8 cellular contexts compared by ENCODE assay signal in the genomic region with DNA sequence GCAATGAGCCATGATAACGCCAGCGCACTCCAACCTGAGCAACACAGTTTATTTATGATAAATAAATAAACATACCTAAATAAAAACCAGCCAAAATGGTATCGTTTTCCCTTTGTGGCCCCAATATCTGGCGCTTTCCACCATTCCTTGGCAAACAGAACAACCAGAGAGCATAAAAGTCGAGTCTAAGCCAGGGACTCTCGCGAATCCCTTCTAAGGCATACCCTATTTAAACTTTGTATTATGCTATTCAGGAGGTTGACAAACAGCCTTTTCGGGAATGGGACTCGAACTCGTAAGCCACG. TPM values are rescaled to one million over a fixed set of nuclear protein-coding genes. Genes with fewer than 3 reads are reported as not detected.
A peak's percentile ranks its signal among the peaks of the same experiment; 100 is the strongest.
DNase-seq lines count a peak whose midpoint lies in the region; ATAC-seq and TF ChIP-seq lines count a peak whose summit lies in the region.

No MANE protein-coding gene starts in this region.

- peaks cover 30% of the 10 kb centered on the region for H3K4me1 ChIP-seq in adipocyte (ENCODE audit: control insufficient read depth, insufficient read depth, low read length)
- peaks cover 20% of the 10 kb centered on the region for H3K4me1 ChIP-seq in testis

- no peaks in the 10 kb centered on the region for H3K27me3 Mint-ChIP-seq in activated CD4-positive, alpha-beta T cell treated with anti-CD3 and anti-CD28 coated beads, Interleukin-2, amount 10 ng/mL, durations not matched to agents 7 days and 5 days

- H3K4me3 ChIP-seq in adipocyte (ENCODE audit: low read length) (peak overlapping the region; percentile 91), testis (peak overlapping the region; percentile 93 to 95)

- H3K27ac ChIP-seq in layer of hippocampus (ENCODE audit: low read depth, low read length): peak overlapping the region; percentile 98
- H3K27ac ChIP-seq in testis: peak overlapping the region; percentile 100

- WGBS in testis, 2 donors: 14 to 18% methylated on average over 11 of the region's 11 CpGs

- H3K9ac ChIP-seq in adipocyte (ENCODE audit: low read length): peak overlapping the region; percentile 99

- ATAC-seq in sciatic nerve: no peak

- TF ChIP-seq POLR2A in testis (IDR thresholded peaks at IDR 0.05): no peak

- peaks cover 37% of the 10 kb centered on the region for H3K4me1 Mint-ChIP-seq in activated CD4-positive, alpha-beta T cell treated with anti-CD3 and anti-CD28 coated beads, Interleukin-2, amount 10 ng/mL, durations not matched to agents 7 days and 5 days

- H3K9me3 Mint-ChIP-seq in activated CD4-positive, alpha-beta T cell treated with anti-CD3 and anti-CD28 coated beads, Interleukin-2, amount 10 ng/mL, durations not matched to agents 7 days and 5 days: no peaks in the 10 kb centered on the region

- no peak for TF ChIP-seq CTCF in testis (IDR thresholded peaks at IDR 0.05)

- peaks cover 14% of the 10 kb centered on the region for H3K36me3 Mint-ChIP-seq in activated CD4-positive, alpha-beta T cell treated with anti-CD3 and anti-CD28 coated beads, Interleukin-2, amount 10 ng/mL, durations not matched to agents 7 days and 5 days (ENCODE audit: low read depth)

- peak overlapping the region; percentile 99 for H3K27ac Mint-ChIP-seq in activated CD4-positive, alpha-beta T cell treated with anti-CD3 and anti-CD28 coated beads, Interleukin-2, amount 10 ng/mL, durations not matched to agents 7 days and 5 days

- CTCF ChIA-PET in activated CD4-positive, alpha-beta T cell treated with anti-CD3 and anti-CD28 coated beads, Interleukin-2, amount 10 ng/mL, durations not matched to agents 7 days and 5 days (lab: Charles Lee): interaction anchor here (1.1 to 2.1 kb wide), 7 partner anchors 10 to 98 kb away, joined by 3 to 6 read pairs (median 4); no protein-coding TSS in a partner anchor

- POLR2A ChIA-PET in activated CD4-positive, alpha-beta T cell treated with anti-CD3 and anti-CD28 coated beads, Interleukin-2, amount 10 ng/mL, durations not matched to agents 7 days and 5 days (lab: Charles Lee): interaction anchor here (0.5 to 1.5 kb wide), 6 partner anchors 48 to 828 kb away, joined by 3 to 10 read pairs (median 3); a partner anchor contains a TSS

- peak overlapping the region; percentile 98 for H3K4me3 Mint-ChIP-seq in activated CD4-positive, alpha-beta T cell treated with anti-CD3 and anti-CD28 coated beads, Interleukin-2, amount 10 ng/mL, durations not matched to agents 7 days and 5 days

- no peaks in the 10 kb centered on the region for H3K27me3 ChIP-seq in adipocyte (replicated peaks; ENCODE audit: control insufficient read depth, insufficient read depth, low read length)
- no peaks in the 10 kb centered on the region for H3K27me3 ChIP-seq in layer of hippocampus (ENCODE audit: control insufficient read depth, insufficient read depth, low read length)
- no peaks in the 10 kb centered on the region for H3K27me3 ChIP-seq in testis

- DNase-seq in activated CD4-positive, alpha-beta T cell treated with anti-CD3 and anti-CD28 coated beads, Interleukin-2, amount 10 ng/mL, durations not matched to agents 7 days and 5 days: no peak
- no peak for DNase-seq in activated CD4-positive, alpha-beta T cell treated with anti-CD3 and anti-CD28 coated beads, Interleukin-2, amount 50 U/mL, for 48 hours
- DNase-seq in adipocyte (ENCODE audit: low read depth): no peak
- DNase-seq in testis: no peak
- no peak for DNase-seq in central memory CD4-positive, alpha-beta T cell
- DNase-seq in stimulated activated CD4-positive, alpha-beta T cell treated with anti-CD3 and anti-CD28 coated beads, Interleukin-2, amount 100 ng/mL, for 24 hours: no peak
- no peak for DNase-seq in sciatic nerve (ENCODE audit: low spot score)

- intact Hi-C loops in testis (cut with DNase I; ENCODE audit: low total_unique reads) (no loop called here), sciatic nerve (cut with DNase I) (loop anchor here (5.0 kb wide), 1 partner anchor 49 kb away; a partner anchor contains a TSS)

- no peaks in the 10 kb centered on the region for H3K9me3 ChIP-seq in adipocyte (ENCODE audit: control insufficient read depth, low read length)
- no peaks in the 10 kb centered on the region for H3K9me3 ChIP-seq in testis

- no peaks in the 10 kb centered on the region for H3K36me3 ChIP-seq in adipocyte (ENCODE audit: control insufficient read depth, insufficient read depth, low read length, severe bottlenecking)
- no peaks in the 10 kb centered on the region for H3K36me3 ChIP-seq in testis (ENCODE audit: low read depth, missing control alignments)

RNA-seq across cellular contexts. Expression of a gene that starts 0.4 kb away (rescaled TPM):
- 100 to 1,000 TPM; 168 to 222 TPM for total RNA-seq in activated CD4-positive, alpha-beta T cell treated with anti-CD3 and anti-CD28 coated beads, Interleukin-2, amount 10 ng/mL, durations not matched to agents 7 days and 5 days
- 100 to 1,000 TPM; 243 to 248 TPM for total RNA-seq in testis
- polyA plus RNA-seq in testis (ENCODE audit: insufficient read depth, low read depth, low replicate concordance): 174 TPM
- total RNA-seq in sciatic nerve: 208 TPM

RNA-seq across cellular contexts. Expression of a gene that starts 48.5 kb away (rescaled TPM):
- 10 to 100 TPM; 87.0 to 96.0 TPM for total RNA-seq in activated CD4-positive, alpha-beta T cell treated with anti-CD3 and anti-CD28 coated beads, Interleukin-2, amount 10 ng/mL, durations not matched to agents 7 days and 5 days
- 100 to 1,000 TPM; 142 to 150 TPM for total RNA-seq in testis
- 297 TPM for polyA plus RNA-seq in testis (ENCODE audit: insufficient read depth, low read depth, low replicate concordance)
- total RNA-seq in sciatic nerve: 92.2 TPM
